ENCODE assay signal across 8 cellular contexts in genomic region chr4:76948441-76949292, GRCh38. TPM values are rescaled to one million over a fixed set of nuclear protein-coding genes. Genes with fewer than 3 reads are reported as not detected.
DNase-seq lines count a peak whose midpoint lies in the region; ATAC-seq lines count a peak whose summit lies in the region.

No MANE protein-coding gene starts in this region.

- peak; percentile 3 for DNase-seq in SKM-1 treated with dmso at 0.1 percent for 144 hours (lab: John Stamatoyannopoulos, UW; ENCODE audit: unreplicated experiment)
- no peak for DNase-seq in SKM-1 (lab: John Stamatoyannopoulos, UW; ENCODE audit: unreplicated experiment)
- DNase-seq in NCI-H2171 (lab: John Stamatoyannopoulos, UW) = peak; percentile 10
- peak; percentile 64 for DNase-seq in activated CD4-positive, alpha-beta T cell treated with anti-CD3 and anti-CD28 coated beads for 48 hours
- peak; percentile 86 for DNase-seq in left lobe of liver (ENCODE audit: low spot score)
- peak; percentile 40 to 74 for DNase-seq in stimulated activated CD4-positive, alpha-beta T cell treated with anti-CD3 and anti-CD28 coated beads, Interleukin-4, amount 100 ng/mL, for 4 hours

- H3K27ac ChIP-seq in cingulate gyrus (ENCODE audit: low read depth, low read length) = peak overlapping the region; percentile 87

- ATAC-seq in HG02943 (IDR thresholded peaks at IDR 0.05; ENCODE audit: low read depth, unreplicated experiment) (peak; percentile 54), left lobe of liver (peak; percentile 56)

RNA-seq across cellular contexts. Expression of gene SEPTIN11, which starts 0.9 kb away (rescaled TPM):
- 37.2 TPM for total RNA-seq in left lobe of liver

RNA-seq across cellular contexts. Expression of gene SOWAHB, which starts 50.7 kb away (rescaled TPM):
- total RNA-seq in left lobe of liver = 22.1 TPM
